ENCODE assay signal across 20 cellular contexts in the genomic region with DNA sequence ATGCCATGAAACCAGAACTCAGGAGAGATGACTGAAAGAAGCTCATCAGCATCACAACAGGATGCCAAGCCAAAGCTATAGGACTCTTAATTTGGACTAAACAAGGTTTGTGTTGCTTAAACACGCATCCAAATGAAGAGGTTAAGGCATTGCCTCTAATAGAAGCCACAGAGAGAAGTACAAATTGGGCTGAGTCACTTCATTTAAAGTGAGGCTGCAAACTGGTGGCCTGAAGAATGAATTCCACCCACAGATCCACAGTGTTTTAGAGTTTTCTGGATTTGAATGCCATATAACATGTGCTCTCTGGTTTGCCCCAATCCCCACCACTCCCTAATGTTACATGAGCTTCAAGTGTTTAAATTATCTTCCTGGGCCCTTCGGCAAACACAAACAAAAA.
"Had no signal": no experiment of that assay in that cellular context is flagged by ENCODE, and none has a peak within 500 bp of the region (broad histone marks: within the 10 kb centered on the region; RNA-seq: fewer than 3 reads in every experiment).

No MANE protein-coding gene starts in this region.

- H3K27ac ChIP-seq: coronary artery, suprapubic skin, transverse colon, vagina had no signal

- H3K4me3 ChIP-seq: coronary artery, lung, suprapubic skin, transverse colon, vagina had no signal

- H3K4me3 Mint-ChIP-seq: activated B cell treated with CpG ODN at 0.5 μM for 24 hours; activated CD4-positive, alpha-beta memory T cell treated with anti-CD3 and anti-CD28 coated beads for 36 hours; activated naive CD8-positive, alpha-beta T cell treated with anti-CD3 and anti-CD28 coated beads, Interleukin-2, amount 10 ng/mL, durations not matched to agents 7 days and 5 days; central memory CD8-positive, alpha-beta T cell; mesothelial cell of epicardium; stimulated activated naive CD8-positive, alpha-beta T cell treated with anti-CD3 and anti-CD28 coated beads, Interleukin-15, amount 100 ng/mL, for 72 hours; T-helper 2 cell treated with Interferon-gamma antibody and Interleukin-4, amounts not matched to agents 5 μg/mL and 100 μg/mL, for 36 hours had no signal

- H3K27me3 ChIP-seq: suprapubic skin, transverse colon, vagina had no signal

- H3K27ac Mint-ChIP-seq: activated B cell treated with CpG ODN at 0.5 μM for 24 hours; activated CD4-positive, alpha-beta memory T cell treated with anti-CD3 and anti-CD28 coated beads for 36 hours; activated naive CD8-positive, alpha-beta T cell treated with anti-CD3 and anti-CD28 coated beads, Interleukin-2, amount 10 ng/mL, durations not matched to agents 7 days and 5 days; mesothelial cell of epicardium; progenitor cell of endocrine pancreas; stimulated activated naive CD8-positive, alpha-beta T cell treated with anti-CD3 and anti-CD28 coated beads, Interleukin-15, amount 100 ng/mL, for 72 hours; T-helper 2 cell treated with Interferon-gamma antibody and Interleukin-4, amounts not matched to agents 5 μg/mL and 100 μg/mL, for 36 hours had no signal

- ATAC-seq: left lobe of liver; right cardiac atrium; stimulated activated naive CD8-positive, alpha-beta T cell treated with anti-CD3 and anti-CD28 coated beads, Interleukin-15, amount 100 ng/mL, for 72 hours had no signal

- H3K4me1 Mint-ChIP-seq: activated B cell treated with CpG ODN at 0.5 μM for 24 hours; activated naive CD8-positive, alpha-beta T cell treated with anti-CD3 and anti-CD28 coated beads, Interleukin-2, amount 10 ng/mL, durations not matched to agents 7 days and 5 days; central memory CD8-positive, alpha-beta T cell; stimulated activated naive CD8-positive, alpha-beta T cell treated with anti-CD3 and anti-CD28 coated beads, Interleukin-15, amount 100 ng/mL, for 72 hours had no signal

- H3K27me3 Mint-ChIP-seq: progenitor cell of endocrine pancreas had no signal

- DNase-seq: activated B cell treated with CpG ODN at 0.5 μM for 24 hours; activated CD4-positive, alpha-beta memory T cell treated with anti-CD3 and anti-CD28 coated beads for 36 hours; activated CD4-positive, alpha-beta T cell treated with anti-CD3 and anti-CD28 coated beads for 4 hours; activated naive CD8-positive, alpha-beta T cell treated with anti-CD3 and anti-CD28 coated beads, Interleukin-2, amount 10 ng/mL, durations not matched to agents 7 days and 5 days; activated T-cell treated with anti-CD3 and anti-CD28 coated beads for 4 hours; right cardiac atrium; small intestine; stimulated activated CD4-positive, alpha-beta T cell treated with anti-CD3 and anti-CD28 coated beads, Interleukin-15, amount 100 ng/mL, for 24 hours; stimulated activated CD4-positive, alpha-beta T cell treated with anti-CD3 and anti-CD28 coated beads, Interleukin-2, amount 100 ng/mL, for 48 hours; stimulated activated naive CD8-positive, alpha-beta T cell treated with anti-CD3 and anti-CD28 coated beads, Interleukin-15, amount 100 ng/mL, for 72 hours; transverse colon had no signal

- H3K4me1 ChIP-seq: transverse colon, vagina had no signal

- H3K36me3 ChIP-seq: suprapubic skin, transverse colon, vagina had no signal

- H3K36me3 Mint-ChIP-seq: activated CD4-positive, alpha-beta memory T cell treated with anti-CD3 and anti-CD28 coated beads for 36 hours; activated naive CD8-positive, alpha-beta T cell treated with anti-CD3 and anti-CD28 coated beads, Interleukin-2, amount 10 ng/mL, durations not matched to agents 7 days and 5 days had no signal

- H3K9me3 Mint-ChIP-seq: activated B cell treated with CpG ODN at 0.5 μM for 24 hours; activated CD4-positive, alpha-beta memory T cell treated with anti-CD3 and anti-CD28 coated beads for 36 hours; central memory CD8-positive, alpha-beta T cell; T-helper 2 cell treated with Interferon-gamma antibody and Interleukin-4, amounts not matched to agents 5 μg/mL and 100 μg/mL, for 36 hours had no signal
